ENCODE assay signal across 19 cellular contexts in genomic region chrX:36583674-36584073, GRCh38.
DNase-seq lines count a peak whose midpoint lies in the region; ATAC-seq, FAIRE-seq and TF ChIP-seq lines count a peak whose summit lies in the region.
"Had no signal": no experiment of that assay in that cellular context is flagged by ENCODE, and none has a peak within 500 bp of the region (broad histone marks: within the 10 kb centered on the region; RNA-seq: fewer than 3 reads in every experiment).

No MANE protein-coding gene starts in this region.

- H3K4ac ChIP-seq in IMR-90 (ENCODE audit: low read depth, low read length) (no peak overlapping the region), H1 (replicated peaks; ENCODE audit: insufficient read length, low read depth, low read length) (no peak overlapping the region)

- intact Hi-C loops in IMR-90 (cut with micrococcal nuclease): no loop called here
- intact Hi-C loops in PC-3 (cut with micrococcal nuclease): no loop called here

- no peak for TF ChIP-seq CTCF in IMR-90 (conservative IDR thresholded peaks at IDR 0.05; ENCODE audit: low read depth, low read length)
- TF ChIP-seq CTCF in PC-3 (conservative IDR thresholded peaks at IDR 0.05; ENCODE audit: low read depth, low read length): no peak
- TF ChIP-seq CTCF in H1 (IDR thresholded peaks at IDR 0.05; ENCODE audit: control extremely low read depth in 1 of 3, insufficient read depth in 1 of 3, low read depth in 1 of 3, low read length in 3 of 3): no peak

- H2BK12ac ChIP-seq in H1 (ENCODE audit: low read depth, low read length): no peak overlapping the region

- no peak for TF ChIP-seq EP300 in H1 (IDR thresholded peaks at IDR 0.05; ENCODE audit: borderline replicate concordance in 1 of 2, low read depth in 2 of 2, low read length in 2 of 2)

- BruUV-seq in IMR-90 (replicated peaks; lab: Mats Ljungman, UMichigan): no TSS peak
- BruUV-seq in PC-3 (replicated peaks; lab: Mats Ljungman, UMichigan): no TSS peak

- H2BK5ac ChIP-seq in IMR-90 (ENCODE audit: low read depth, low read length, poor library complexity, severe bottlenecking) (no peak overlapping the region), H1 (ENCODE audit: low read depth, low read length) (no peak overlapping the region)

- CTCF ChIA-PET in IMR-90 (lab: Yijun Ruan, JAX) (no interaction called here), PC-3 (lab: Charles Lee) (no interaction called here), H1 (lab: Charles Lee; ENCODE audit: partially characterized antibody) (interaction anchor here (0.6 kb wide), 1 partner anchor 1040 kb away, joined by 3 read pairs; no protein-coding TSS in a partner anchor)

- H3K4me1 ChIP-seq in IMR-90 (ENCODE audit: control insufficient read depth, insufficient read depth, low read length): no peaks in the 10 kb centered on the region
- no peaks in the 10 kb centered on the region for H3K4me1 ChIP-seq in PC-3 (ENCODE audit: insufficient read depth, low read length)
- no peaks in the 10 kb centered on the region for H3K4me1 ChIP-seq in H1 (replicated peaks in 1 of 4; ENCODE audit: control insufficient read depth in 3 of 4, insufficient read depth in 4 of 4, low read length in 3 of 4)
- H3K4me1 ChIP-seq: BE2C had no signal

- dilution Hi-C loops in IMR-90 (cut with HindIII; ENCODE audit: low sequenced_read_pairs, unreplicated experiment): no loop called here

- H3K23me2 ChIP-seq in H1 (ENCODE audit: low read depth, low read length): no peaks in the 10 kb centered on the region

- H3K14ac ChIP-seq in IMR-90 (replicated peaks; ENCODE audit: low read depth, low read length) (no peak overlapping the region), H1 (ENCODE audit: insufficient read length) (no peak overlapping the region)

- H3K23ac ChIP-seq in IMR-90 (ENCODE audit: low read depth, low read length): no peak overlapping the region
- H3K23ac ChIP-seq in H1 (ENCODE audit: insufficient read length): no peak overlapping the region

- WGBS in IMR-90 (ENCODE audit: extremely low coverage in 2 of 2, insufficient read length in 1 of 2), 2 experiments: 100% methylated on average over 1 of the region's 6 CpGs; no CpG with 5 or more reads in 1 of the 2 experiments
- WGBS in H1 (ENCODE audit: extremely low coverage in 1 of 2, insufficient coverage in 1 of 2, insufficient read length in 1 of 2, insufficient replicate concordance in 2 of 2, low coverage in 1 of 2, low lambda C conversion rate in 2 of 2, missing lambda C conversion rate in 1 of 2), 2 experiments: 91% methylated on average over 6 of the region's 6 CpGs; no CpG with 5 or more reads in 1 of the 2 experiments

- DNase-seq in IMR-90: no peak
- DNase-seq in PC-3: peak; percentile 4
- DNase-seq in H1 (ENCODE audit: low read depth in 1 of 2, low spot score in 2 of 2): no peak
- DNase-seq in stimulated activated CD4-positive, alpha-beta T cell treated with anti-CD3 and anti-CD28 coated beads, Interleukin-4, amount 100 ng/mL, for 4 hours: no peak
- DNase-seq: ACHN; BE2C; C1 segment of cervical spinal cord; CD4-positive, CD25-positive, alpha-beta regulatory T cell; DMS153; DMS79; GDM1; H7; HFFc6 had no signal

- H3K4me2 ChIP-seq in IMR-90 (ENCODE audit: low read depth, low read length) (no peak overlapping the region), PC-3 (ENCODE audit: low read length) (no peak overlapping the region), H1 (ENCODE audit: insufficient read depth in 1 of 2, low read depth in 2 of 2, low read length in 2 of 2) (no peak overlapping the region)
- H3K4me2 ChIP-seq: GM23338 had no signal

- TF ChIP-seq POLR2A in IMR-90 (IDR thresholded peaks at IDR 0.05; ENCODE audit: low read depth, low read length) (no peak), H1 (IDR thresholded peaks at IDR 0.05; ENCODE audit: control extremely low read depth in 1 of 2, low read depth in 2 of 2, low read length in 2 of 2) (no peak)

- no peaks in the 10 kb centered on the region for H4K20me1 ChIP-seq in IMR-90 (ENCODE audit: insufficient read depth, low read length)
- H4K20me1 ChIP-seq in PC-3 (ENCODE audit: low read length): no peaks in the 10 kb centered on the region
- no peaks in the 10 kb centered on the region for H4K20me1 ChIP-seq in H1 (replicated peaks in 1 of 2; ENCODE audit: control insufficient read depth in 1 of 2, insufficient read depth in 2 of 2, low read length in 2 of 2)

- H4K5ac ChIP-seq in IMR-90 (ENCODE audit: low read depth, low read length) (no peak overlapping the region), H1 (ENCODE audit: insufficient read length, low read depth, low read length) (no peak overlapping the region)

- H3K79me1 ChIP-seq in IMR-90 (ENCODE audit: low read depth in 1 of 2, low read length in 2 of 2): no peaks in the 10 kb centered on the region
- H3K79me1 ChIP-seq in H1 (ENCODE audit: low read depth, low read length): no peaks in the 10 kb centered on the region

- no peak overlapping the region for H4K91ac ChIP-seq in IMR-90 (ENCODE audit: insufficient read depth, low read depth, low read length)
- no peak overlapping the region for H4K91ac ChIP-seq in H1 (replicated peaks; ENCODE audit: insufficient read length, low read length)

- no peak overlapping the region for H4K8ac ChIP-seq in IMR-90 (ENCODE audit: low read depth in 2 of 2, low read length in 2 of 2)
- no peak overlapping the region for H4K8ac ChIP-seq in H1 (ENCODE audit: extremely low read depth, insufficient read depth, low read length)

- H2BK15ac ChIP-seq in IMR-90 (ENCODE audit: low read depth, low read length) (no peak overlapping the region), H1 (ENCODE audit: low read length) (no peak overlapping the region)

- in situ Hi-C loops in IMR-90 (cut with MboI; ENCODE audit: low sequenced_read_pairs): no loop called here

- no peaks in the 10 kb centered on the region for H3K79me2 ChIP-seq in PC-3 (ENCODE audit: low read length)
- no peaks in the 10 kb centered on the region for H3K79me2 ChIP-seq in H1 (ENCODE audit: control insufficient read depth in 1 of 2, insufficient read depth in 2 of 2, low read length in 2 of 2)

- H3K27me3 ChIP-seq in IMR-90 (ENCODE audit: control insufficient read depth, insufficient read depth, low read length): no peaks in the 10 kb centered on the region
- no peaks in the 10 kb centered on the region for H3K27me3 ChIP-seq in PC-3 (ENCODE audit: low read length)
- no peaks in the 10 kb centered on the region for H3K27me3 ChIP-seq in H1 (replicated peaks in 1 of 4; ENCODE audit: control insufficient read depth in 3 of 4, extremely low read depth in 1 of 4, insufficient read depth in 3 of 4, low read length in 3 of 4)
- H3K27me3 ChIP-seq: BE2C had no signal

- H3K9me2 ChIP-seq in PC-3 (replicated peaks; ENCODE audit: low read length): no peaks in the 10 kb centered on the region

- H3K4me3 ChIP-seq in IMR-90 (ENCODE audit: insufficient read depth, low read depth, low read length) (no peak overlapping the region), PC-3 (ENCODE audit: low read length) (no peak overlapping the region), H1 (ENCODE audit: extremely low read depth in 1 of 4, insufficient read depth in 2 of 4, low read depth in 3 of 4, low read length in 4 of 4) (no peak overlapping the region)
- H3K4me3 ChIP-seq: GM23338 had no signal

- H2BK20ac ChIP-seq in IMR-90 (ENCODE audit: low read depth, low read length) (no peak overlapping the region), H1 (ENCODE audit: low read length) (no peak overlapping the region)

- H2AK5ac ChIP-seq in IMR-90 (ENCODE audit: low read depth, low read length): no peak overlapping the region
- H2AK5ac ChIP-seq in H1 (ENCODE audit: low read depth, low read length): no peak overlapping the region

- no peaks in the 10 kb centered on the region for H3F3A ChIP-seq in PC-3 (ENCODE audit: low read length, unreplicated experiment)

- H3K27ac ChIP-seq in IMR-90 (ENCODE audit: insufficient read depth, low read length) (no peak overlapping the region), PC-3 (ENCODE audit: low read length) (no peak overlapping the region), H1 (ENCODE audit: low read depth, low read length) (no peak overlapping the region)

- no peak for TF ChIP-seq RAD21 in IMR-90 (IDR thresholded peaks at IDR 0.05; ENCODE audit: low read length)
- no peak for TF ChIP-seq RAD21 in H1 (IDR thresholded peaks at IDR 0.05 in 1 of 2, conservative IDR thresholded peaks at IDR 0.05 in 1 of 2; ENCODE audit: low read depth in 2 of 2, low read length in 2 of 2)

- H3K9me3 ChIP-seq in IMR-90 (ENCODE audit: control insufficient read depth, insufficient read depth, low read length): no peaks in the 10 kb centered on the region
- no peaks in the 10 kb centered on the region for H3K9me3 ChIP-seq in PC-3 (ENCODE audit: low read length)
- no peaks in the 10 kb centered on the region for H3K9me3 ChIP-seq in H1 (ENCODE audit: insufficient read depth in 2 of 2, low read depth in 1 of 2, low read length in 1 of 2)
- H3K9me3 ChIP-seq: BE2C had no signal

- H2BK120ac ChIP-seq in IMR-90 (ENCODE audit: low read depth, low read length) (no peak overlapping the region), H1 (replicated peaks; ENCODE audit: low read depth, low read length) (no peak overlapping the region)

- H3K36me3 ChIP-seq in IMR-90 (ENCODE audit: control insufficient read depth, insufficient read depth, low read length): no peaks in the 10 kb centered on the region
- no peaks in the 10 kb centered on the region for H3K36me3 ChIP-seq in PC-3 (ENCODE audit: low read depth, low read length)
- H3K36me3 ChIP-seq in H1 (ENCODE audit: control insufficient read depth in 2 of 4, insufficient read depth in 4 of 4, low read length in 3 of 4): no peaks in the 10 kb centered on the region
- H3K36me3 ChIP-seq: BE2C had no signal

- peak overlapping the region; percentile 21 for H2AFZ ChIP-seq in IMR-90 (replicated peaks; ENCODE audit: low read length, poor library complexity)
- H2AFZ ChIP-seq in PC-3 (ENCODE audit: low read length): no peak overlapping the region
- no peak overlapping the region for H2AFZ ChIP-seq in H1 (ENCODE audit: low read length)
- H2AFZ ChIP-seq: GM23338 had no signal

- no peaks in the 10 kb centered on the region for H3K9me1 ChIP-seq in IMR-90 (ENCODE audit: insufficient read depth, low read length)

- no peak overlapping the region for H2AK9ac ChIP-seq in IMR-90 (replicated peaks; ENCODE audit: low read depth, low read length, poor library complexity)

- POLR2A ChIA-PET in IMR-90 (lab: Charles Lee; ENCODE audit: unreplicated experiment): no interaction called here
- POLR2A ChIA-PET in PC-3 (lab: Charles Lee; ENCODE audit: unreplicated experiment): no interaction called here
- POLR2A ChIA-PET in H1 (lab: Charles Lee; ENCODE audit: partially characterized antibody): no interaction called here

- H3K9ac ChIP-seq in IMR-90 (ENCODE audit: low read depth, low read length) (no peak overlapping the region), PC-3 (ENCODE audit: low read length) (no peak overlapping the region), H1 (replicated peaks in 1 of 4; ENCODE audit: extremely low read depth in 1 of 4, low read depth in 3 of 4, low read length in 3 of 4) (no peak overlapping the region)

- no peak overlapping the region for H3K56ac ChIP-seq in IMR-90 (ENCODE audit: extremely low read depth, insufficient read depth, low read length)
- no peak overlapping the region for H3K56ac ChIP-seq in H1 (replicated peaks; ENCODE audit: insufficient read length, low read depth, low read length)

- H3K18ac ChIP-seq in IMR-90 (ENCODE audit: low read depth, low read length) (no peak overlapping the region), H1 (ENCODE audit: extremely low read depth, low read length) (no peak overlapping the region)

- ATAC-seq in IMR-90 (ENCODE audit: low read depth) (no peak), PC-3 (no peak), GM19452 (IDR thresholded peaks at IDR 0.05; ENCODE audit: unreplicated experiment) (no peak), HG03025 (IDR thresholded peaks at IDR 0.05; ENCODE audit: low FRiP score, unreplicated experiment) (no peak)
- ATAC-seq: GM23338, HCT116 had no signal

- FAIRE-seq in H1 (lab: Jason Lieb, UNC): peak; percentile 39
- FAIRE-seq: GM12892, GM18507 had no signal
